In the genomic region with DNA sequence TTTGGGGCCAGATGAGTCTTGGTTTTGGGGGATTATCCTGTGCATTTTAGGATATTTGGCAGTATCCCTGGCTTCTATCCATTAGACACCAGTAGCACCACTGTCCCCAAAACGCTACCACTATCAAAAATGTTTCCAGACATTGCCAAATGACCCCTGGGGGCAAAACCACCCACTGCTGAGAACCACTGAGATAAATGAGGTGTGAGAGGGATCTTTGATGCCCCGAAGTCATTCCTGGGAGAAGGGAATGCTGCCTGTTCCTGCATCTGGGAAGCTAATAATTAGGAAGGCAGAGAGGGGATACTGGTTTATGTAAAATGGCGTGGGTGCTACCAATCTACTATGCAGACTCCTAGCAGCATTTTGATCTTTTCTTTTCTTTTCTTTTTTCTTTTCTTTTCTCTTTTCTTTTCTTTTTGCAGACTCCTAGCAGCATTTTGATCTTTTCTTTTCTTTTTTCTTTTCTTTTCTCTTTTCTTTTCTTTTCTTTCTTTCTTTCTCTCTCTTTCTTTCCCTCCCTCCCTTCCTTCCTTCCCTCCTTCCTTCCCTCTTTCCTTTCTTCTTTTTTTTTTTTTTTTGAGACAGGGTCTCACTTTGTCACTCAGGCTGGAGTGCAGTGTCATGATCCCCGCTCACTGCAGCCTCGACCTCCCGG, we compare ENCODE assay signal across 36 cellular contexts. TPM values are rescaled to one million over a fixed set of nuclear protein-coding genes. Genes with fewer than 3 reads are reported as not detected.
"Had no signal": no experiment of that assay in that cellular context is flagged by ENCODE, and none has a peak within 500 bp of the region (broad histone marks: within the 10 kb centered on the region; RNA-seq: fewer than 3 reads in every experiment).

No MANE protein-coding gene starts in this region.

- H3K27me3 ChIP-seq: ascending aorta, breast epithelium, colonic mucosa had no signal

- H3K27ac ChIP-seq: ascending aorta, breast epithelium, cardiac muscle cell, colonic mucosa, epithelial cell of prostate, esophagus squamous epithelium, gastroesophageal sphincter, heart right ventricle, WERI-Rb-1 had no signal

- H3K4me3 Mint-ChIP-seq: activated B cell treated with CpG ODN at 0.5 μM for 24 hours; activated naive CD4-positive, alpha-beta T cell treated with anti-CD3 and anti-CD28 coated beads for 36 hours; activated naive CD4-positive, alpha-beta T cell treated with anti-CD3 and anti-CD28 coated beads, Interleukin-2, amount 50 U/mL, for 24 hours; activated naive CD8-positive, alpha-beta T cell treated with anti-CD3 and anti-CD28 coated beads, Interleukin-2, amount 10 ng/mL, durations not matched to agents 7 days and 5 days; activated T-helper 1 cell treated with anti-CD3 and anti-CD28 coated beads, Interleukin-12 subunit alpha, Interleukin-12 subunit beta, Interleukin-2, Interleukin-4 antibody, amounts not matched to agents 30 ng/mL and 10 ng/mL and 1 ng/mL, durations not matched to agents 14 hours and 24 hours and 36 hours; brain; T-helper 17 cell; T-helper 2 cell treated with Interferon-gamma antibody and Interleukin-4, amounts not matched to agents 5 μg/mL and 100 μg/mL, for 36 hours had no signal

- H3K4me1 ChIP-seq: ascending aorta, breast epithelium, colonic mucosa, gastroesophageal sphincter, heart right ventricle had no signal

- DNase-seq: activated B cell treated with CpG ODN at 0.5 μM for 24 hours; activated CD4-positive, alpha-beta T cell treated with anti-CD3 and anti-CD28 coated beads for 48 hours; activated CD4-positive, alpha-beta T cell treated with anti-CD3 and anti-CD28 coated beads, Interleukin-2, amount 50 U/mL, for 1 hour; activated CD4-positive, alpha-beta T cell treated with anti-CD3 and anti-CD28 coated beads, Interleukin-2, amount 50 U/mL, for 48 hours; activated effector memory CD4-positive, alpha-beta T cell treated with anti-CD3 and anti-CD28 coated beads, Interleukin-2, amount 50 U/mL, for 16 hours; activated naive CD4-positive, alpha-beta T cell treated with anti-CD3 and anti-CD28 coated beads for 36 hours; activated naive CD8-positive, alpha-beta T cell treated with anti-CD3 and anti-CD28 coated beads, Interleukin-2, amount 10 ng/mL, durations not matched to agents 7 days and 5 days; activated T-cell treated with anti-CD3 and anti-CD28 coated beads, Interleukin-2, amount 50 U/mL, for 1 hour; activated T-cell treated with anti-CD3 and anti-CD28 coated beads, Interleukin-2, amount 50 U/mL, for 48 hours; central memory CD4-positive, alpha-beta T cell; cerebellar nuclear complex; colonic mucosa; effector CD8-positive, alpha-beta T cell; esophagus squamous epithelium; foreskin melanocyte; heart right ventricle; T-helper 1 cell; T-helper 17 cell; T1000 had no signal

- H3K27me3 Mint-ChIP-seq: activated naive CD4-positive, alpha-beta T cell treated with anti-CD3 and anti-CD28 coated beads, Interleukin-2, amount 50 U/mL, for 24 hours had no signal

- ATAC-seq: activated CD4-positive, CD25-positive, alpha-beta regulatory T cell treated with anti-CD3 and anti-CD28 coated beads, Interleukin-2, amount 50 U/mL, for 24 hours; gastroesophageal sphincter; heart right ventricle; T-helper 17 cell had no signal

- H3K4me3 ChIP-seq: ascending aorta, breast epithelium, cardiac muscle cell, colonic mucosa, esophagus squamous epithelium, gastroesophageal sphincter, heart right ventricle had no signal

- H3K36me3 Mint-ChIP-seq: activated naive CD4-positive, alpha-beta T cell treated with anti-CD3 and anti-CD28 coated beads, Interleukin-2, amount 50 U/mL, for 24 hours; activated naive CD8-positive, alpha-beta T cell treated with anti-CD3 and anti-CD28 coated beads, Interleukin-2, amount 10 ng/mL, durations not matched to agents 7 days and 5 days; brain had no signal

- H3K9me3 ChIP-seq: ascending aorta, breast epithelium, colonic mucosa, esophagus squamous epithelium, gastroesophageal sphincter, heart right ventricle had no signal

- H3K9me3 Mint-ChIP-seq: activated B cell treated with CpG ODN at 0.5 μM for 24 hours; activated naive CD4-positive, alpha-beta T cell treated with anti-CD3 and anti-CD28 coated beads for 36 hours; activated naive CD4-positive, alpha-beta T cell treated with anti-CD3 and anti-CD28 coated beads, Interleukin-2, amount 50 U/mL, for 24 hours; activated naive CD8-positive, alpha-beta T cell treated with anti-CD3 and anti-CD28 coated beads, Interleukin-2, amount 10 ng/mL, durations not matched to agents 7 days and 5 days; activated T-helper 1 cell treated with anti-CD3 and anti-CD28 coated beads, Interleukin-12 subunit alpha, Interleukin-12 subunit beta, Interleukin-2, Interleukin-4 antibody, amounts not matched to agents 30 ng/mL and 10 ng/mL and 1 ng/mL, durations not matched to agents 14 hours and 24 hours and 36 hours; activated T-helper 2 cell treated with anti-CD3 and anti-CD28 coated beads, Interferon-gamma antibody, Interleukin-2, Interleukin-4, amounts not matched to agents 10 μg/mL and 5 μg/mL and 100 μg/mL, durations not matched to agents 14 hours and 24 hours and 36 hours; T-helper 2 cell treated with Interferon-gamma antibody and Interleukin-4, amounts not matched to agents 5 μg/mL and 100 μg/mL, for 36 hours had no signal

- H3K27ac Mint-ChIP-seq: activated B cell treated with CpG ODN at 0.5 μM for 24 hours; activated naive CD4-positive, alpha-beta T cell treated with anti-CD3 and anti-CD28 coated beads for 36 hours; activated naive CD4-positive, alpha-beta T cell treated with anti-CD3 and anti-CD28 coated beads, Interleukin-2, amount 50 U/mL, for 24 hours; activated naive CD8-positive, alpha-beta T cell treated with anti-CD3 and anti-CD28 coated beads, Interleukin-2, amount 10 ng/mL, durations not matched to agents 7 days and 5 days; activated T-helper 1 cell treated with anti-CD3 and anti-CD28 coated beads, Interleukin-12 subunit alpha, Interleukin-12 subunit beta, Interleukin-2, Interleukin-4 antibody, amounts not matched to agents 30 ng/mL and 10 ng/mL and 1 ng/mL, durations not matched to agents 14 hours and 24 hours and 36 hours; activated T-helper 2 cell treated with anti-CD3 and anti-CD28 coated beads, Interferon-gamma antibody, Interleukin-2, Interleukin-4, amounts not matched to agents 10 μg/mL and 5 μg/mL and 100 μg/mL, durations not matched to agents 14 hours and 24 hours and 36 hours; brain; T-helper 17 cell; T-helper 2 cell treated with Interferon-gamma antibody and Interleukin-4, amounts not matched to agents 5 μg/mL and 100 μg/mL, for 36 hours had no signal

- H3K36me3 ChIP-seq: ascending aorta, breast epithelium, cardiac muscle cell, colonic mucosa, esophagus squamous epithelium, gastroesophageal sphincter, heart right ventricle, WERI-Rb-1 had no signal

- H3K4me1 Mint-ChIP-seq: activated B cell treated with CpG ODN at 0.5 μM for 24 hours had no signal

RNA-seq across cellular contexts. Expression of a gene that starts 8.8 kb away (rescaled TPM):
- total RNA-seq: activated B cell treated with CpG ODN at 0.5 μM for 24 hours, ascending aorta, breast epithelium, cardiac muscle cell, dermis microvascular lymphatic vessel endothelial cell, endothelial cell of umbilical vein, esophagus squamous epithelium, fibroblast of lung, fibroblast of villous mesenchyme, glomerular endothelial cell, T-helper 17 cell had no signal
- polyA plus RNA-seq: endothelial cell of umbilical vein, fibroblast of lung had no signal

RNA-seq across cellular contexts. Expression of a gene that starts 15.6 kb away (rescaled TPM):
- total RNA-seq: activated B cell treated with CpG ODN at 0.5 μM for 24 hours; activated naive CD4-positive, alpha-beta T cell treated with anti-CD3 and anti-CD28 coated beads for 36 hours; activated naive CD8-positive, alpha-beta T cell treated with anti-CD3 and anti-CD28 coated beads, Interleukin-2, amount 10 ng/mL, durations not matched to agents 7 days and 5 days; activated T-helper 1 cell treated with anti-CD3 and anti-CD28 coated beads, Interleukin-12 subunit alpha, Interleukin-12 subunit beta, Interleukin-2, Interleukin-4 antibody, amounts not matched to agents 30 ng/mL and 10 ng/mL and 1 ng/mL, durations not matched to agents 14 hours and 24 hours and 36 hours; activated T-helper 2 cell treated with anti-CD3 and anti-CD28 coated beads, Interferon-gamma antibody, Interleukin-2, Interleukin-4, amounts not matched to agents 10 μg/mL and 5 μg/mL and 100 μg/mL, durations not matched to agents 14 hours and 24 hours and 36 hours; ascending aorta; breast epithelium; cardiac muscle cell; colonic mucosa; dermis microvascular lymphatic vessel endothelial cell; endothelial cell of umbilical vein; esophagus squamous epithelium; fibroblast of lung; fibroblast of villous mesenchyme; gastroesophageal sphincter; glomerular endothelial cell; heart right ventricle; T-helper 17 cell had no signal
- polyA plus RNA-seq: cardiac muscle cell, endothelial cell of umbilical vein, fibroblast of lung, heart right ventricle had no signal

RNA-seq across cellular contexts. Expression of a gene that starts 27.9 kb away (rescaled TPM):
- total RNA-seq: cardiac muscle cell had no signal

RNA-seq across cellular contexts. Expression of a gene that starts 51.9 kb away (rescaled TPM):
- total RNA-seq: activated B cell treated with CpG ODN at 0.5 μM for 24 hours; activated naive CD4-positive, alpha-beta T cell treated with anti-CD3 and anti-CD28 coated beads for 36 hours; activated naive CD8-positive, alpha-beta T cell treated with anti-CD3 and anti-CD28 coated beads, Interleukin-2, amount 10 ng/mL, durations not matched to agents 7 days and 5 days; activated T-helper 1 cell treated with anti-CD3 and anti-CD28 coated beads, Interleukin-12 subunit alpha, Interleukin-12 subunit beta, Interleukin-2, Interleukin-4 antibody, amounts not matched to agents 30 ng/mL and 10 ng/mL and 1 ng/mL, durations not matched to agents 14 hours and 24 hours and 36 hours; activated T-helper 2 cell treated with anti-CD3 and anti-CD28 coated beads, Interferon-gamma antibody, Interleukin-2, Interleukin-4, amounts not matched to agents 10 μg/mL and 5 μg/mL and 100 μg/mL, durations not matched to agents 14 hours and 24 hours and 36 hours; cardiac muscle cell; fibroblast of villous mesenchyme; glomerular endothelial cell; T-helper 17 cell had no signal
- polyA plus RNA-seq: cardiac muscle cell had no signal
